Comparison of ENCODE assay signal across 10 cellular contexts in genomic region chr22:37757663-37758062, GRCh38. TPM values are rescaled to one million over a fixed set of nuclear protein-coding genes. Genes with fewer than 3 reads are reported as not detected.
DNase-seq lines count a peak whose midpoint lies in the region; ATAC-seq and TF ChIP-seq lines count a peak whose summit lies in the region.
"Had no signal": no experiment of that assay in that cellular context is flagged by ENCODE, and none has a peak within 500 bp of the region (broad histone marks: within the 10 kb centered on the region; RNA-seq: fewer than 3 reads in every experiment).

No MANE protein-coding gene starts in this region.

- H3K9me3 ChIP-seq in left ventricle myocardium inferior (replicated peaks) (no peaks in the 10 kb centered on the region), mesenchymal stem cell (ENCODE audit: control insufficient read depth, low read length) (no peaks in the 10 kb centered on the region)
- H3K9me3 ChIP-seq: Caco-2 had no signal

- no peak overlapping the region for H2AFZ ChIP-seq in mesenchymal stem cell (ENCODE audit: low read depth, low read length)

- H3K23ac ChIP-seq in mesenchymal stem cell (ENCODE audit: low read length in 2 of 2), result no peak overlapping the region

- CTCF ChIA-PET in RWPE1 (lab: Yijun Ruan, JAX), result no interaction called here

- intact Hi-C loops in left ventricle myocardium inferior (cut with micrococcal nuclease), result no loop called here
- intact Hi-C loops in left cardiac atrium (cut with DNase I), result no loop called here

- WGBS in mesenchymal stem cell, result 98% methylated on average over 27 of the region's 27 CpGs

- no peak for ATAC-seq in left cardiac atrium
- ATAC-seq in HG03135 (IDR thresholded peaks at IDR 0.05; ENCODE audit: unreplicated experiment), result no peak

- H3K4ac ChIP-seq in mesenchymal stem cell (ENCODE audit: low read depth in 1 of 2, low read length in 2 of 2), result no peak overlapping the region

- H3K4me1 ChIP-seq in left ventricle myocardium inferior (peaks cover 42% of the 10 kb centered on the region), mesenchymal stem cell (ENCODE audit: control insufficient read depth, insufficient read depth, low read depth, low read length) (peaks cover 11% of the 10 kb centered on the region)

- no peak for DNase-seq in left ventricle myocardium inferior
- no peak for DNase-seq in left cardiac atrium
- no peak for DNase-seq in RWPE1 (ENCODE audit: low spot score)
- DNase-seq in mesenchymal stem cell, result no peak
- DNase-seq in Kasumi-1 (lab: John Stamatoyannopoulos, UW), result no peak
- DNase-seq: Caco-2; CD4-positive, alpha-beta T cell; H9 had no signal

- H2AK5ac ChIP-seq in mesenchymal stem cell (ENCODE audit: low read length, severe bottlenecking), result no peak overlapping the region

- no peaks in the 10 kb centered on the region for H3K27me3 ChIP-seq in left ventricle myocardium inferior (ENCODE audit: low read depth)
- no peaks in the 10 kb centered on the region for H3K27me3 ChIP-seq in mesenchymal stem cell (ENCODE audit: control insufficient read depth in 1 of 2, insufficient read depth in 1 of 2, low read length in 2 of 2)

- H3K4me3 ChIP-seq in left ventricle myocardium inferior (no peak overlapping the region), mesenchymal stem cell (ENCODE audit: insufficient read depth in 1 of 2, low read depth in 1 of 2, low read length in 2 of 2) (no peak overlapping the region)

- H4K91ac ChIP-seq in mesenchymal stem cell (ENCODE audit: low read length), result peak overlapping the region; percentile 41

- H2BK12ac ChIP-seq in mesenchymal stem cell (ENCODE audit: low read length in 2 of 2), result no peak overlapping the region

- peaks cover 50% of the 10 kb centered on the region for H3K79me1 ChIP-seq in mesenchymal stem cell (replicated peaks; ENCODE audit: low read length, poor library complexity, severe bottlenecking)

- H3K9ac ChIP-seq in mesenchymal stem cell (ENCODE audit: low read length), result no peak overlapping the region

- H3K18ac ChIP-seq in mesenchymal stem cell (ENCODE audit: low read depth in 1 of 2, low read length in 2 of 2), result no peak overlapping the region

- H3K27ac ChIP-seq in left ventricle myocardium inferior (replicated peaks) (peak overlapping the region; percentile 36), RWPE1 (peak overlapping the region; percentile 95), mesenchymal stem cell (ENCODE audit: low read length, poor library complexity, severe bottlenecking) (no peak overlapping the region)
- H3K27ac ChIP-seq: C4-2B had no signal

- no peak overlapping the region for H2BK120ac ChIP-seq in mesenchymal stem cell (ENCODE audit: low read depth, low read length)

- no peak overlapping the region for H2BK5ac ChIP-seq in mesenchymal stem cell (ENCODE audit: low read depth, low read length, poor library complexity, severe bottlenecking)

- no peak overlapping the region for H3K4me2 ChIP-seq in mesenchymal stem cell (ENCODE audit: low read length, poor library complexity, severe bottlenecking)

- TF ChIP-seq CTCF in left ventricle myocardium inferior (IDR thresholded peaks at IDR 0.05; ENCODE audit: borderline replicate concordance) (no peak), RWPE1 (conservative IDR thresholded peaks at IDR 0.05; ENCODE audit: low read depth) (no peak)

- no peak overlapping the region for H3K14ac ChIP-seq in mesenchymal stem cell (ENCODE audit: low read length in 2 of 2)

- H3K36me3 ChIP-seq in left ventricle myocardium inferior, result peaks cover 78% of the 10 kb centered on the region
- H3K36me3 ChIP-seq in mesenchymal stem cell (ENCODE audit: control insufficient read depth in 1 of 2, insufficient read depth in 2 of 2, low read depth in 1 of 2, low read length in 2 of 2), result peaks cover 79 to 90% of the 10 kb centered on the region in 2 experiments

- POLR2A ChIA-PET in RWPE1 (lab: Yijun Ruan, JAX; ENCODE audit: low non-redundant PET), result no interaction called here

- H2BK15ac ChIP-seq in mesenchymal stem cell (ENCODE audit: low read depth, poor library complexity, severe bottlenecking), result peak overlapping the region; percentile 8

- H4K8ac ChIP-seq in mesenchymal stem cell (ENCODE audit: low read length), result no peak overlapping the region

RNA-seq across cellular contexts. Expression of gene GCAT, which starts 50.1 kb away (rescaled TPM):
- total RNA-seq in left ventricle myocardium inferior, result 42.7 TPM
- 10 to 100 TPM; 16.7 to 19.0 TPM for total RNA-seq in left cardiac atrium
- 10.7 TPM for polyA plus RNA-seq in mesenchymal stem cell (2013, experiment 1 of 2)
- polyA plus RNA-seq in mesenchymal stem cell (2013, experiment 2 of 2), result 11.7 TPM
